In the genomic region with DNA sequence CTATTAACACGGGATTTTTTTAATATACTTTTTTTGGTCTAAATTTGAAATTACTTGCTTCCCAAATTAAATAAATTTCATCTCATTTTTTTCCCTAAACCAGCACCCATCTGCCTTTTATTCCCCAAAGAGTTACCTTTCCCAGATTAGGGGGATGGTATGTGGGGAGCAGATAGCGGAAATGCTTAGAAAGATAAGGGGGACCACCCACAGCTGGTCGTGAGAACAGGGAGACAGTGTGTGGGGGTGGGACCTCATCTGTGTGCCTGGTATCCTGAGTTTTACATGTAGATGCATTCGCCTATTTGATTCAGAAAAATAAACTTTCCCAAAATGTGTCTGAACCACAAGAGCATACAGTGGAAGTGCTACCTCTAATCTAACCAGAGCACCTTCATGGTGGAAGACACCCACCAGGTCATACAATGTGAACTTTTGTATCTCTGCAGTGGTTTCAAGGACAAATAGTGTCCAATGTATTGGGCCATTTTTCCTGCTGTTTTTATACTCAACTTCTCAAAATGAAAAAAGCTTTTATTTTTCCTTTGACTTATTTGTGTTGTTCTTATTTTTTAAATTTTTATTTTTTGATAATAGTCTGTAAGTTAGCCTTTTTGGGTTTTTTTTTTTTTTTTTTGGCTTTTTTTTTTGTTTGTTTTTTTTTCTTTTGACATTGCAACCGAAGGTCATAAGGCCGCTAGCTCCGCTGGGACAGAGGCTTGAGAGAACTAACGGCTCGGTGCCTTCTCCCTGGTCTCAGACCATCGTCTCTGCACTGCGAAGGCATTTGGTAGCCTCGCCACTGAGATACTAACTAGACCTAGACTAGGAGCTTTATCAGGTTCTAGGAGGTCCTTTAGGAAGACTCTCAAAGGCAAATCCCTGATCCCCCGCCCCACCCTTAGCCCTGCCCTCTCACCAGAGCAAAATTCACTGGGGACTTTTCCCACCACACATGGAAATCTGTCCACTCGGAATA, we compare ENCODE assay signal across 1 cellular context.
A peak's percentile ranks its signal among the peaks of the same experiment; 100 is the strongest.
TF ChIP-seq lines count a peak whose summit lies in the region.

No MANE protein-coding gene starts in this region.

TF ChIP-seq in K562, 482 proteins besides CTCF, POLR2A, EP300 and RAD21 (continued from another document and continues in another):
- TF ChIP-seq BHLHE40 (IDR thresholded peaks at IDR 0.05; ENCODE audit: low read length): no peak
- TF ChIP-seq NELFE (IDR thresholded peaks at IDR 0.05; ENCODE audit: insufficient read depth, insufficient read length): no peak
- TF ChIP-seq IRF9 (tag; IDR thresholded peaks at IDR 0.05): no peak
- no peak for TF ChIP-seq ELF2 (CRISPR knock-in tag; IDR thresholded peaks at IDR 0.05)
- TF ChIP-seq SUPT5H (IDR thresholded peaks at IDR 0.05): no peak
- TF ChIP-seq ARID1B (IDR thresholded peaks at IDR 0.05): peak; percentile 57; the same call in 1 of the 2 replicates
- peak; percentile 82 for TF ChIP-seq CBFA2T3 (IDR thresholded peaks at IDR 0.05)
- TF ChIP-seq ZNF23 (CRISPR knock-in tag; IDR thresholded peaks at IDR 0.05): no peak
- TF ChIP-seq TRIM24 (IDR thresholded peaks at IDR 0.05): peak in 1 of 2 experiments; percentile 18; a peak in 1 of 4 replicates
- 0 out of 2 replicates have a peak, but pooled peaks have one; percentile 32 for TF ChIP-seq PML (IDR thresholded peaks at IDR 0.05; ENCODE audit: low read length)
- TF ChIP-seq ESRRA (IDR thresholded peaks at IDR 0.05; ENCODE audit: borderline replicate concordance, low read depth): peak; percentile 68; the same call in 1 of the 2 replicates
- TF ChIP-seq, protein P1, sequence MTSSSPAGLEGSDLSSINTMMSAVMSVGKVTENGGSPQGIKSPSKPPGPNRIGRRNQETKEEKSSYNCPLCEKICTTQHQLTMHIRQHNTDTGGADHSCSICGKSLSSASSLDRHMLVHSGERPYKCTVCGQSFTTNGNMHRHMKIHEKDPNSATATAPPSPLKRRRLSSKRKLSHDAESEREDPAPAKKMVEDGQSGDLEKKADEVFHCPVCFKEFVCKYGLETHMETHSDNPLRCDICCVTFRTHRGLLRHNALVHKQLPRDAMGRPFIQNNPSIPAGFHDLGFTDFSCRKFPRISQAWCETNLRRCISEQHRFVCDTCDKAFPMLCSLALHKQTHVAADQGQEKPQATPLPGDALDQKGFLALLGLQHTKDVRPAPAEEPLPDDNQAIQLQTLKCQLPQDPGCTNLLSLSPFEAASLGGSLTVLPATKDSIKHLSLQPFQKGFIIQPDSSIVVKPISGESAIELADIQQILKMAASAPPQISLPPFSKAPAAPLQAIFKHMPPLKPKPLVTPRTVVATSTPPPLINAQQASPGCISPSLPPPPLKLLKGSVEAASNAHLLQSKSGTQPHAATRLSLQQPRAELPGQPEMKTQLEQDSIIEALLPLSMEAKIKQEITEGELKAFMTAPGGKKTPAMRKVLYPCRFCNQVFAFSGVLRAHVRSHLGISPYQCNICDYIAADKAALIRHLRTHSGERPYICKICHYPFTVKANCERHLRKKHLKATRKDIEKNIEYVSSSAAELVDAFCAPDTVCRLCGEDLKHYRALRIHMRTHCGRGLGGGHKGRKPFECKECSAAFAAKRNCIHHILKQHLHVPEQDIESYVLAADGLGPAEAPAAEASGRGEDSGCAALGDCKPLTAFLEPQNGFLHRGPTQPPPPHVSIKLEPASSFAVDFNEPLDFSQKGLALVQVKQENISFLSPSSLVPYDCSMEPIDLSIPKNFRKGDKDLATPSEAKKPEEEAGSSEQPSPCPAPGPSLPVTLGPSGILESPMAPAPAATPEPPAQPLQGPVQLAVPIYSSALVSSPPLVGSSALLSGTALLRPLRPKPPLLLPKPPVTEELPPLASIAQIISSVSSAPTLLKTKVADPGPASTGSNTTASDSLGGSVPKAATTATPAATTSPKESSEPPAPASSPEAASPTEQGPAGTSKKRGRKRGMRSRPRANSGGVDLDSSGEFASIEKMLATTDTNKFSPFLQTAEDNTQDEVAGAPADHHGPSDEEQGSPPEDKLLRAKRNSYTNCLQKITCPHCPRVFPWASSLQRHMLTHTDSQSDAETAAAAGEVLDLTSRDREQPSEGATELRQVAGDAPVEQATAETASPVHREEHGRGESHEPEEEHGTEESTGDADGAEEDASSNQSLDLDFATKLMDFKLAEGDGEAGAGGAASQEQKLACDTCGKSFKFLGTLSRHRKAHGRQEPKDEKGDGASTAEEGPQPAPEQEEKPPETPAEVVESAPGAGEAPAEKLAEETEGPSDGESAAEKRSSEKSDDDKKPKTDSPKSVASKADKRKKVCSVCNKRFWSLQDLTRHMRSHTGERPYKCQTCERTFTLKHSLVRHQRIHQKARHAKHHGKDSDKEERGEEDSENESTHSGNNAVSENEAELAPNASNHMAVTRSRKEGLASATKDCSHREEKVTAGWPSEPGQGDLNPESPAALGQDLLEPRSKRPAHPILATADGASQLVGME (CRISPR knock-in tag; IDR thresholded peaks at IDR 0.05): no peak
- no peak for TF ChIP-seq ZNF830 (CRISPR knock-in tag; IDR thresholded peaks at IDR 0.05)
- no peak for TF ChIP-seq STAT5B (CRISPR knock-in tag; IDR thresholded peaks at IDR 0.05)
- no peak for TF ChIP-seq CHD4 (IDR thresholded peaks at IDR 0.05; ENCODE audit: insufficient read depth, insufficient replicate concordance, low read depth, low read length, poor library complexity, severe bottlenecking)
- no peak for TF ChIP-seq SP2 (IDR thresholded peaks at IDR 0.05; ENCODE audit: extremely low read depth, low read depth, low read length, poor library complexity, severe bottlenecking)
- TF ChIP-seq CXXC5 (CRISPR knock-in tag; IDR thresholded peaks at IDR 0.05): no peak
- peak; percentile 69 for TF ChIP-seq ZBTB33 (CRISPR knock-in tag; IDR thresholded peaks at IDR 0.05)
- no peak for TF ChIP-seq TRIM28 (IDR thresholded peaks at IDR 0.05)
- TF ChIP-seq ZNF12 (CRISPR knock-in tag; IDR thresholded peaks at IDR 0.05): no peak
- TF ChIP-seq, protein P2, sequence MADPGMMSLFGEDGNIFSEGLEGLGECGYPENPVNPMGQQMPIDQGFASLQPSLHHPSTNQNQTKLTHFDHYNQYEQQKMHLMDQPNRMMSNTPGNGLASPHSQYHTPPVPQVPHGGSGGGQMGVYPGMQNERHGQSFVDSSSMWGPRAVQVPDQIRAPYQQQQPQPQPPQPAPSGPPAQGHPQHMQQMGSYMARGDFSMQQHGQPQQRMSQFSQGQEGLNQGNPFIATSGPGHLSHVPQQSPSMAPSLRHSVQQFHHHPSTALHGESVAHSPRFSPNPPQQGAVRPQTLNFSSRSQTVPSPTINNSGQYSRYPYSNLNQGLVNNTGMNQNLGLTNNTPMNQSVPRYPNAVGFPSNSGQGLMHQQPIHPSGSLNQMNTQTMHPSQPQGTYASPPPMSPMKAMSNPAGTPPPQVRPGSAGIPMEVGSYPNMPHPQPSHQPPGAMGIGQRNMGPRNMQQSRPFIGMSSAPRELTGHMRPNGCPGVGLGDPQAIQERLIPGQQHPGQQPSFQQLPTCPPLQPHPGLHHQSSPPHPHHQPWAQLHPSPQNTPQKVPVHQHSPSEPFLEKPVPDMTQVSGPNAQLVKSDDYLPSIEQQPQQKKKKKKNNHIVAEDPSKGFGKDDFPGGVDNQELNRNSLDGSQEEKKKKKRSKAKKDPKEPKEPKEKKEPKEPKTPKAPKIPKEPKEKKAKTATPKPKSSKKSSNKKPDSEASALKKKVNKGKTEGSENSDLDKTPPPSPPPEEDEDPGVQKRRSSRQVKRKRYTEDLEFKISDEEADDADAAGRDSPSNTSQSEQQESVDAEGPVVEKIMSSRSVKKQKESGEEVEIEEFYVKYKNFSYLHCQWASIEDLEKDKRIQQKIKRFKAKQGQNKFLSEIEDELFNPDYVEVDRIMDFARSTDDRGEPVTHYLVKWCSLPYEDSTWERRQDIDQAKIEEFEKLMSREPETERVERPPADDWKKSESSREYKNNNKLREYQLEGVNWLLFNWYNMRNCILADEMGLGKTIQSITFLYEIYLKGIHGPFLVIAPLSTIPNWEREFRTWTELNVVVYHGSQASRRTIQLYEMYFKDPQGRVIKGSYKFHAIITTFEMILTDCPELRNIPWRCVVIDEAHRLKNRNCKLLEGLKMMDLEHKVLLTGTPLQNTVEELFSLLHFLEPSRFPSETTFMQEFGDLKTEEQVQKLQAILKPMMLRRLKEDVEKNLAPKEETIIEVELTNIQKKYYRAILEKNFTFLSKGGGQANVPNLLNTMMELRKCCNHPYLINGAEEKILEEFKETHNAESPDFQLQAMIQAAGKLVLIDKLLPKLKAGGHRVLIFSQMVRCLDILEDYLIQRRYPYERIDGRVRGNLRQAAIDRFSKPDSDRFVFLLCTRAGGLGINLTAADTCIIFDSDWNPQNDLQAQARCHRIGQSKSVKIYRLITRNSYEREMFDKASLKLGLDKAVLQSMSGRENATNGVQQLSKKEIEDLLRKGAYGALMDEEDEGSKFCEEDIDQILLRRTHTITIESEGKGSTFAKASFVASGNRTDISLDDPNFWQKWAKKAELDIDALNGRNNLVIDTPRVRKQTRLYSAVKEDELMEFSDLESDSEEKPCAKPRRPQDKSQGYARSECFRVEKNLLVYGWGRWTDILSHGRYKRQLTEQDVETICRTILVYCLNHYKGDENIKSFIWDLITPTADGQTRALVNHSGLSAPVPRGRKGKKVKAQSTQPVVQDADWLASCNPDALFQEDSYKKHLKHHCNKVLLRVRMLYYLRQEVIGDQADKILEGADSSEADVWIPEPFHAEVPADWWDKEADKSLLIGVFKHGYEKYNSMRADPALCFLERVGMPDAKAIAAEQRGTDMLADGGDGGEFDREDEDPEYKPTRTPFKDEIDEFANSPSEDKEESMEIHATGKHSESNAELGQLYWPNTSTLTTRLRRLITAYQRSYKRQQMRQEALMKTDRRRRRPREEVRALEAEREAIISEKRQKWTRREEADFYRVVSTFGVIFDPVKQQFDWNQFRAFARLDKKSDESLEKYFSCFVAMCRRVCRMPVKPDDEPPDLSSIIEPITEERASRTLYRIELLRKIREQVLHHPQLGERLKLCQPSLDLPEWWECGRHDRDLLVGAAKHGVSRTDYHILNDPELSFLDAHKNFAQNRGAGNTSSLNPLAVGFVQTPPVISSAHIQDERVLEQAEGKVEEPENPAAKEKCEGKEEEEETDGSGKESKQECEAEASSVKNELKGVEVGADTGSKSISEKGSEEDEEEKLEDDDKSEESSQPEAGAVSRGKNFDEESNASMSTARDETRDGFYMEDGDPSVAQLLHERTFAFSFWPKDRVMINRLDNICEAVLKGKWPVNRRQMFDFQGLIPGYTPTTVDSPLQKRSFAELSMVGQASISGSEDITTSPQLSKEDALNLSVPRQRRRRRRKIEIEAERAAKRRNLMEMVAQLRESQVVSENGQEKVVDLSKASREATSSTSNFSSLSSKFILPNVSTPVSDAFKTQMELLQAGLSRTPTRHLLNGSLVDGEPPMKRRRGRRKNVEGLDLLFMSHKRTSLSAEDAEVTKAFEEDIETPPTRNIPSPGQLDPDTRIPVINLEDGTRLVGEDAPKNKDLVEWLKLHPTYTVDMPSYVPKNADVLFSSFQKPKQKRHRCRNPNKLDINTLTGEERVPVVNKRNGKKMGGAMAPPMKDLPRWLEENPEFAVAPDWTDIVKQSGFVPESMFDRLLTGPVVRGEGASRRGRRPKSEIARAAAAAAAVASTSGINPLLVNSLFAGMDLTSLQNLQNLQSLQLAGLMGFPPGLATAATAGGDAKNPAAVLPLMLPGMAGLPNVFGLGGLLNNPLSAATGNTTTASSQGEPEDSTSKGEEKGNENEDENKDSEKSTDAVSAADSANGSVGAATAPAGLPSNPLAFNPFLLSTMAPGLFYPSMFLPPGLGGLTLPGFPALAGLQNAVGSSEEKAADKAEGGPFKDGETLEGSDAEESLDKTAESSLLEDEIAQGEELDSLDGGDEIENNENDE (IDR thresholded peaks at IDR 0.05; ENCODE audit: low read depth, low read length): no peak
- peak; percentile 30; the same call in 1 of the 2 replicates for TF ChIP-seq FOXM1 (IDR thresholded peaks at IDR 0.05; ENCODE audit: low read depth)
- TF ChIP-seq FOXM1 (CRISPR knock-in tag; IDR thresholded peaks at IDR 0.05; ENCODE audit: low read depth): no peak
- peak; percentile 65 for TF ChIP-seq NCOR1 (IDR thresholded peaks at IDR 0.05)
- no peak for TF ChIP-seq NCOA4 (IDR thresholded peaks at IDR 0.05; ENCODE audit: partially characterized antibody)
- peak; percentile 43 for TF ChIP-seq TCF3 (CRISPR knock-in tag; IDR thresholded peaks at IDR 0.05)
- TF ChIP-seq MXD1 (CRISPR knock-in tag; IDR thresholded peaks at IDR 0.05; ENCODE audit: borderline replicate concordance, poor library complexity, severe bottlenecking): no peak
- TF ChIP-seq TFAP4 (CRISPR knock-in tag; IDR thresholded peaks at IDR 0.05; ENCODE audit: borderline replicate concordance): no peak
- no peak for TF ChIP-seq POLR2B (IDR thresholded peaks at IDR 0.05; ENCODE audit: low read depth, partially characterized antibody)
- TF ChIP-seq DIDO1 (tag; IDR thresholded peaks at IDR 0.05; ENCODE audit: low read depth): no peak
